ENCODE assay signal across 7 cellular contexts in genomic region chr6:2858678-2859324, GRCh38.
DNase-seq lines count a peak whose midpoint lies in the region; ATAC-seq and TF ChIP-seq lines count a peak whose summit lies in the region.

No MANE protein-coding gene starts in this region.

- no peak for ATAC-seq in HG03432 (IDR thresholded peaks at IDR 0.05; ENCODE audit: unreplicated experiment)

- no peak overlapping the region for H3K4me3 ChIP-seq in HL-60 (replicated peaks; ENCODE audit: insufficient read depth, low read length)
- H3K4me3 ChIP-seq in subcutaneous abdominal adipose tissue (ENCODE audit: low read depth in 1 of 5, low read length in 5 of 5) = peak overlapping the region in 4 of 5 donors; percentile 25 to 50 (median 34)

- H3K27ac ChIP-seq in HL-60 (replicated peaks) = peak overlapping the region; percentile 40
- peak overlapping the region; percentile 67 for H3K27ac ChIP-seq in subcutaneous abdominal adipose tissue (ENCODE audit: low read depth, low read length)

- H3K27me3 ChIP-seq in HL-60 (ENCODE audit: insufficient read depth, poor library complexity, severe bottlenecking) (no peaks in the 10 kb centered on the region), subcutaneous abdominal adipose tissue (ENCODE audit: control insufficient read depth in 5 of 5, insufficient read depth in 4 of 5, low read length in 5 of 5) (no peaks in the 10 kb centered on the region)

- H3K9me3 ChIP-seq in subcutaneous abdominal adipose tissue (ENCODE audit: control insufficient read depth in 5 of 5, low read length in 5 of 5) = no peaks in the 10 kb centered on the region

- H3K36me3 ChIP-seq in subcutaneous abdominal adipose tissue (ENCODE audit: control insufficient read depth in 5 of 5, insufficient read depth in 5 of 5, low read length in 5 of 5) = no peaks in the 10 kb centered on the region

- TF ChIP-seq CTCF in HL-60 (IDR thresholded peaks at IDR 0.05; ENCODE audit: insufficient read depth, low read length) = no peak

- peaks cover 3 to 48% (median 28%) of the 10 kb centered on the region in 5 donors for H3K4me1 ChIP-seq in subcutaneous abdominal adipose tissue (ENCODE audit: control insufficient read depth in 5 of 5, insufficient read depth in 5 of 5, low read length in 5 of 5)

- DNase-seq in HL-60 (ENCODE audit: low read depth in 1 of 2, low spot score in 1 of 2) = no peak
- peak; percentile 47 for DNase-seq in activated CD8-positive, alpha-beta memory T cell treated with anti-CD3 and anti-CD28 coated beads, Interleukin-2, amount 50 U/mL, for 4 hours
- DNase-seq in germinal center (ENCODE audit: low spot score) = peak; percentile 37
- DNase-seq in NCI-H187 (lab: John Stamatoyannopoulos, UW) = no peak
- DNase-seq in C1 segment of cervical spinal cord (lab: John Stamatoyannopoulos, UW) = no peak

- H3K9ac ChIP-seq in subcutaneous abdominal adipose tissue (ENCODE audit: low read length in 5 of 5) = peak overlapping the region in 3 of 5 donors; percentile 35 to 56 (median 35)

Comparison
In these comparisons a context has a peak if more than half of its experiments do, and no peak if none do; other contexts are left out.
1. DNase-seq: peak in activated CD8-positive, alpha-beta memory T cell treated with anti-CD3 and anti-CD28 coated beads, Interleukin-2, amount 50 U/mL, for 4 hours (single experiment) and germinal center (single experiment); none in HL-60 (0 of 2), NCI-H187 (0 of 2) and C1 segment of cervical spinal cord (0 of 14).